In genomic region chr15:77455696-77456293, GRCh38 we compare ENCODE assay signal across 10 cellular contexts. TPM values are rescaled to one million over a fixed set of nuclear protein-coding genes. Genes with fewer than 3 reads are reported as not detected.
DNase-seq lines count a peak whose midpoint lies in the region; ATAC-seq and TF ChIP-seq lines count a peak whose summit lies in the region.
"Had no signal": no experiment of that assay in that cellular context is flagged by ENCODE, and none has a peak within 500 bp of the region (broad histone marks: within the 10 kb centered on the region; RNA-seq: fewer than 3 reads in every experiment).

No MANE protein-coding gene starts in this region.

- no peak for DNase-seq in CD8-positive, alpha-beta T cell
- DNase-seq in fibroblast of villous mesenchyme (ENCODE audit: low read depth): peak; percentile 89
- peak; percentile 70 for DNase-seq in renal cortical epithelial cell (ENCODE audit: low read depth)
- no peak for DNase-seq in NCI-H774 (lab: John Stamatoyannopoulos, UW)
- DNase-seq in SKM-1 treated with dmso at 0.1 percent for 144 hours (lab: John Stamatoyannopoulos, UW; ENCODE audit: unreplicated experiment): no peak
- no peak for DNase-seq in WTC11 (ENCODE audit: low spot score)
- DNase-seq in NCI-H2227 treated with DMSO at 0.1 percent for 48 hours (lab: John Stamatoyannopoulos, UW): no peak
- DNase-seq: COR-L47, NCI-H2107 had no signal

- H3K36me3 ChIP-seq in CD8-positive, alpha-beta T cell (ENCODE audit: insufficient read depth, low read length): peaks cover 7% of the 10 kb centered on the region

- intact Hi-C loops in CD8-positive, alpha-beta T cell (cut with DNase I, micrococcal nuclease): loop anchor here in 1 of 2 experiments (5.0 kb wide), 1 partner anchor 38 kb away; no protein-coding TSS in a partner anchor

- ATAC-seq in CD8-positive, alpha-beta T cell: no peak
- ATAC-seq in SK-N-SH treated with all-trans-retinoic acid at 6 μM for 48 hours: peak; percentile 64
- ATAC-seq in WTC11: no peak

- POLR2A ChIA-PET in CD8-positive, alpha-beta T cell (lab: Charles Lee): no interaction called here
- POLR2A ChIA-PET in WTC11 (lab: Charles Lee): no interaction called here

- CTCF ChIA-PET in CD8-positive, alpha-beta T cell (lab: Charles Lee): interaction anchor here (0.6 kb wide), 1 partner anchor 271 kb away, joined by 3 read pairs; no protein-coding TSS in a partner anchor
- CTCF ChIA-PET in WTC11 (lab: Charles Lee): interaction anchor here (2.7 kb wide), 1 partner anchor 41 kb away, joined by 10 read pairs; no protein-coding TSS in a partner anchor

- H3K9me3 Mint-ChIP-seq in CD8-positive, alpha-beta T cell: no peaks in the 10 kb centered on the region
- peaks cover 7% of the 10 kb centered on the region for H3K9me3 Mint-ChIP-seq in WTC11

- no peak for TF ChIP-seq CTCF in CD8-positive, alpha-beta T cell (IDR thresholded peaks at IDR 0.05)
- no peak for TF ChIP-seq CTCF in fibroblast of villous mesenchyme (IDR thresholded peaks at IDR 0.05; ENCODE audit: insufficient read depth, low read depth, low read length)
- TF ChIP-seq CTCF in WTC11 (IDR thresholded peaks at IDR 0.05): no peak

- H3K27ac ChIP-seq in CD8-positive, alpha-beta T cell (ENCODE audit: low read depth, low read length): no peak overlapping the region

- H3K27me3 ChIP-seq in CD8-positive, alpha-beta T cell (ENCODE audit: insufficient read depth, low read length): no peaks in the 10 kb centered on the region

- peaks cover 43% of the 10 kb centered on the region for H3K4me1 Mint-ChIP-seq in CD8-positive, alpha-beta T cell (ENCODE audit: low read depth)
- peaks cover 14% of the 10 kb centered on the region for H3K4me1 Mint-ChIP-seq in WTC11

- H3K9me3 ChIP-seq in CD8-positive, alpha-beta T cell (ENCODE audit: low read length): no peaks in the 10 kb centered on the region

- no peak overlapping the region for H3K4me3 Mint-ChIP-seq in CD8-positive, alpha-beta T cell
- no peak overlapping the region for H3K4me3 Mint-ChIP-seq in WTC11

- H3K4me1 ChIP-seq in CD8-positive, alpha-beta T cell (ENCODE audit: insufficient read depth, low read length): peaks cover 22% of the 10 kb centered on the region

- peak overlapping the region; percentile 3 for H3K27ac Mint-ChIP-seq in CD8-positive, alpha-beta T cell
- H3K27ac Mint-ChIP-seq in WTC11: no peak overlapping the region; the same call in 1 of the 2 replicates

- H3K27me3 Mint-ChIP-seq in CD8-positive, alpha-beta T cell (ENCODE audit: low read depth): no peaks in the 10 kb centered on the region
- H3K27me3 Mint-ChIP-seq in WTC11 (ENCODE audit: low read depth): no peaks in the 10 kb centered on the region

- H3K36me3 Mint-ChIP-seq in CD8-positive, alpha-beta T cell: peaks cover 29% of the 10 kb centered on the region
- peaks cover 24% of the 10 kb centered on the region for H3K36me3 Mint-ChIP-seq in WTC11

- no peak overlapping the region for H3K4me3 ChIP-seq in CD8-positive, alpha-beta T cell (ENCODE audit: low read depth, low read length)
- no peak overlapping the region for H3K4me3 ChIP-seq in fibroblast of villous mesenchyme (ENCODE audit: low read depth, low read length)

TF ChIP-seq in SK-N-SH treated with all-trans-retinoic acid at 6 μM for 48 hours, 23 proteins besides CTCF, POLR2A, EP300 and RAD21:
- TF ChIP-seq ESRRG (CRISPR knock-in tag; IDR thresholded peaks at IDR 0.05): no peak
- no peak for TF ChIP-seq RARB (CRISPR knock-in tag; IDR thresholded peaks at IDR 0.05)
- TF ChIP-seq SNAI2 (CRISPR knock-in tag; IDR thresholded peaks at IDR 0.05): no peak
- no peak for TF ChIP-seq ZNF565 (CRISPR knock-in tag; conservative IDR thresholded peaks at IDR 0.05; ENCODE audit: low read depth)
- no peak for TF ChIP-seq BACH2 (CRISPR knock-in tag; IDR thresholded peaks at IDR 0.05; ENCODE audit: borderline replicate concordance)
- TF ChIP-seq GLIS3 (CRISPR knock-in tag; IDR thresholded peaks at IDR 0.05): no peak
- no peak for TF ChIP-seq PATZ1 (CRISPR knock-in tag; IDR thresholded peaks at IDR 0.05; ENCODE audit: borderline replicate concordance)
- TF ChIP-seq PPARA (CRISPR knock-in tag; IDR thresholded peaks at IDR 0.05; ENCODE audit: borderline replicate concordance): no peak
- no peak for TF ChIP-seq ZFP30 (CRISPR knock-in tag; IDR thresholded peaks at IDR 0.05)

TF ChIP-seq in WTC11, 78 proteins besides CTCF, POLR2A, EP300 and RAD21:
- TF ChIP-seq E2F5 (CRISPR knock-in tag; IDR thresholded peaks at IDR 0.05): no peak
TF ChIP-seq in WTC11: peak in this region for 0.

RNA-seq across cellular contexts. Expression of gene HMG20A, which starts 35.1 kb away (rescaled TPM):
- 10 to 100 TPM; 20.6 to 23.4 TPM for total RNA-seq in CD8-positive, alpha-beta T cell
- total RNA-seq in fibroblast of villous mesenchyme: 30.9 and 36.7 TPM in 2 replicates
- 22.4 and 48.6 TPM in 2 replicates for total RNA-seq in renal cortical epithelial cell
- 62.2 to 69.4 TPM (median 65.1 TPM) in 3 replicates for total RNA-seq in WTC11 (2021)

RNA-seq across cellular contexts. Expression of gene PEAK1, which starts 35.9 kb away (rescaled TPM):
- total RNA-seq in CD8-positive, alpha-beta T cell: 10 to 100 TPM; 12.4 to 15.7 TPM
- total RNA-seq in fibroblast of villous mesenchyme (68.0 and 77.3 TPM in 2 replicates), renal cortical epithelial cell (15.6 and 58.0 TPM in 2 replicates), WTC11 (2021) (49.0 to 51.1 TPM (median 49.7 TPM) in 3 replicates)

Comparison
In these comparisons a context has a peak if more than half of its experiments do, and no peak if none do; other contexts are left out.
1. DNase-seq: peak in fibroblast of villous mesenchyme (single experiment) and renal cortical epithelial cell (single experiment); none in CD8-positive, alpha-beta T cell (0 of 7), NCI-H774 (single experiment), SKM-1 treated with dmso at 0.1 percent for 144 hours (single experiment), WTC11 (single experiment) and NCI-H2227 treated with DMSO at 0.1 percent for 48 hours (single experiment).